21 cellular contexts compared by ENCODE assay signal in the genomic region with DNA sequence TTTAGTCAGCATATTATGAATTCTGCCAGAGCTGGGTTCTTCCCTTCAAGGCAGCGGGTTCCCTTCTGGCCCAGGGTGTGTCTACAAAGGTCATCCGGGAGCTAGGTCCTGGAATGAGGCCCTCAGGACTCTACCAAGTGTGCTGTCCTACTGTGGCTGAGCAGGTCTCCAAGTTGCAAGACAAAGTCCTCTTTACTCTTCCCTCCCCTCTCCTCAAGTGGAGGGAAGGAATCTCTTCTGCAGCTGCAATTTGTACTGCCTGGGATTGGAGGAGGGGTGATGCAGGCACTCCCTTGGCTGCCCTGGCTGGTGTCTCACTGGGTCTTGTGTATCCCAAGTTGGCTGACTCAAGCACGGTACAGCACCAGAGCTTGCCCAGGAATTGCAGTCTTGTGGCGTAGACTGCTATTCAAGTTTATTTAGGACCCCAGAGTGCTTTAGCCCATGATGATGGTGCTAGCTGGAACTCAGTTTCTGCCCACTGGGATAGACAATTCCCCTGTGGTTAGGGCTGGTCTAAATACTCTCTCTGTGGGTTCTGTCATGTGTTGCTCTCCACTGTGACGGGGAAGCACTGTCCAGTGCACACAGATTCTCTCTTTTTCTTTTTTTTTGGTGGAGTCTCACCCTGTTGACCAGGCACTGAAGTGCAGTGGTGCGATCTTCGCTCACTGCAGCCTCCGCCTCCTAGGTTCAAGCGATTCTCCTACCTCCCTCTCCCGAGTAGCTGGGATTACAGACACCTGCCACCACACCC. TPM values are rescaled to one million over a fixed set of nuclear protein-coding genes. Genes with fewer than 3 reads are reported as not detected.
DNase-seq lines count a peak whose midpoint lies in the region; ATAC-seq, FAIRE-seq and TF ChIP-seq lines count a peak whose summit lies in the region.
"Had no signal": no experiment of that assay in that cellular context is flagged by ENCODE, and none has a peak within 500 bp of the region (broad histone marks: within the 10 kb centered on the region; RNA-seq: fewer than 3 reads in every experiment).

No MANE protein-coding gene starts in this region.

- no peak overlapping the region for H3K4me2 ChIP-seq in keratinocyte (ENCODE audit: control insufficient read depth, extremely low read depth, insufficient read depth, low read depth, low read length)
- H3K4me2 ChIP-seq in hepatocyte, result no peak overlapping the region

- H3K79me2 ChIP-seq in keratinocyte (ENCODE audit: control insufficient read depth, insufficient read depth, low read length) (no peaks in the 10 kb centered on the region), hepatocyte (no peaks in the 10 kb centered on the region)

- H3K9ac ChIP-seq in keratinocyte (ENCODE audit: control insufficient read depth, extremely low read depth, insufficient read depth, low read length), result no peak overlapping the region

- no peaks in the 10 kb centered on the region for H3K9me3 ChIP-seq in keratinocyte (ENCODE audit: control insufficient read depth, low read depth, low read length)
- H3K9me3 ChIP-seq in hepatocyte (ENCODE audit: low read depth), result no peaks in the 10 kb centered on the region
- H3K9me3 ChIP-seq: sigmoid colon, stomach, tibial artery had no signal

- no peaks in the 10 kb centered on the region for H3K9me1 ChIP-seq in keratinocyte (ENCODE audit: control insufficient read depth, extremely low read depth, insufficient read depth, low read length)

- no peaks in the 10 kb centered on the region for H3K36me3 ChIP-seq in keratinocyte (ENCODE audit: control insufficient read depth in 2 of 2, extremely low read depth in 1 of 2, insufficient read depth in 2 of 2, low read length in 2 of 2)
- no peaks in the 10 kb centered on the region for H3K36me3 ChIP-seq in hepatocyte (replicated peaks; ENCODE audit: insufficient read depth, low read depth)
- H3K36me3 ChIP-seq: sigmoid colon had no signal

- H3K27ac ChIP-seq in keratinocyte (ENCODE audit: control insufficient read depth, insufficient read depth, low read length), result peak overlapping the region; percentile 5
- no peak overlapping the region for H3K27ac ChIP-seq in hepatocyte
- H3K27ac ChIP-seq: coronary artery, sigmoid colon, SK-N-MC, stomach, tibial artery had no signal

- TF ChIP-seq CTCF in keratinocyte (optimal IDR thresholded peaks at IDR 0.05 in 1 of 3, IDR thresholded peaks at IDR 0.05 in 1 of 3, conservative IDR thresholded peaks at IDR 0.05 in 1 of 3; ENCODE audit: extremely low read depth in 1 of 3, insufficient read depth in 2 of 3, low read length in 3 of 3), result no peak
- TF ChIP-seq CTCF in hepatocyte (IDR thresholded peaks at IDR 0.05; ENCODE audit: poor library complexity), result no peak

- dilution Hi-C loops in keratinocyte (cut with MboI; ENCODE audit: extremely low pct_ligation_motif_present, low sequenced_read_pairs), result no loop called here

- H3K4me1 ChIP-seq in keratinocyte (ENCODE audit: control insufficient read depth, extremely low read depth, insufficient read depth, low read length) (peaks cover 7% of the 10 kb centered on the region), hepatocyte (ENCODE audit: insufficient read depth) (no peaks in the 10 kb centered on the region)
- H3K4me1 ChIP-seq: sigmoid colon, stomach, tibial artery had no signal

- H4K20me1 ChIP-seq in keratinocyte (ENCODE audit: control insufficient read depth, extremely low read depth, insufficient read depth, low read length), result no peaks in the 10 kb centered on the region
- H4K20me1 ChIP-seq in hepatocyte (ENCODE audit: insufficient read depth, poor library complexity, severe bottlenecking), result no peaks in the 10 kb centered on the region

- DNase-seq in GM12891 (ENCODE audit: insufficient read length, low spot score) (no peak), keratinocyte (ENCODE audit: low read depth, low spot score) (no peak), NOMO-1 treated with dmso at 0.1 percent for 144 hours (lab: John Stamatoyannopoulos, UW; ENCODE audit: unreplicated experiment) (no peak), C1 segment of cervical spinal cord (lab: John Stamatoyannopoulos, UW) (no peak), hepatocyte (ENCODE audit: low spot score) (no peak), H4 (ENCODE audit: low spot score) (no peak)
- DNase-seq: activated CD4-positive, alpha-beta T cell treated with anti-CD3 and anti-CD28 coated beads, Interleukin-2, amount 10 ng/mL, durations not matched to agents 7 days and 5 days; endodermal cell; kidney glomerular epithelial cell; MM.1S; NCI-H1417; NCI-H446; NCI-H82; sigmoid colon; stomach; tibial artery had no signal

- H2AFZ ChIP-seq in keratinocyte (ENCODE audit: control insufficient read depth, low read length), result no peak overlapping the region
- H2AFZ ChIP-seq in hepatocyte, result no peak overlapping the region

- TF ChIP-seq POLR2A in GM12891 (IDR thresholded peaks at IDR 0.05; ENCODE audit: low read depth, low read length), result peak; percentile 28; the same call in 1 of the 2 replicates

- 94% methylated on average over 10 of the region's 10 CpGs for WGBS in hepatocyte (ENCODE audit: low lambda C conversion rate, missing lambda C conversion rate)

- H3K4me3 ChIP-seq in keratinocyte (ENCODE audit: control insufficient read depth in 2 of 3, extremely low read depth in 1 of 3, insufficient read depth in 2 of 3, low read depth in 1 of 3, low read length in 3 of 3) (no peak overlapping the region), hepatocyte (no peak overlapping the region)
- H3K4me3 ChIP-seq: coronary artery, sigmoid colon, SK-N-MC, stomach, tibial artery had no signal

- H3K27me3 ChIP-seq in keratinocyte (ENCODE audit: control insufficient read depth, extremely low read depth, insufficient read depth, low read length), result no peaks in the 10 kb centered on the region
- no peaks in the 10 kb centered on the region for H3K27me3 ChIP-seq in hepatocyte
- H3K27me3 ChIP-seq: sigmoid colon, stomach, tibial artery had no signal

- ATAC-seq in GM19463 (IDR thresholded peaks at IDR 0.05; ENCODE audit: unreplicated experiment) (peak; percentile 61), HG03095 (IDR thresholded peaks at IDR 0.05; ENCODE audit: unreplicated experiment) (peak; percentile 60)

- H3K9me2 ChIP-seq in hepatocyte (replicated peaks; ENCODE audit: insufficient read depth), result no peaks in the 10 kb centered on the region

- FAIRE-seq in GM12891 (lab: Jason Lieb, UNC), result peak; percentile 13
- no peak for FAIRE-seq in keratinocyte (lab: Jason Lieb, UNC)
- FAIRE-seq: D721Med had no signal

TF ChIP-seq in GM12891, 5 proteins besides CTCF, POLR2A, EP300 and RAD21:
- TF ChIP-seq SPI1 (IDR thresholded peaks at IDR 0.05; ENCODE audit: low read depth, low read length) (no peak), POLR2AphosphoS5 (IDR thresholded peaks at IDR 0.05; ENCODE audit: low read depth, low read length) (peak; percentile 60; the same call in 1 of the 2 replicates), TAF1 (IDR thresholded peaks at IDR 0.05; ENCODE audit: low read depth, low read length) (no peak), PAX5 (IDR thresholded peaks at IDR 0.05; ENCODE audit: insufficient read depth, low read length, severe bottlenecking) (no peak), POU2F2 (IDR thresholded peaks at IDR 0.05; ENCODE audit: low read depth, low read length) (no peak)
TF ChIP-seq in GM12891: peak in this region for 1.

RNA-seq across cellular contexts. Expression of gene RFC3, which starts 28.5 kb away (rescaled TPM):
- polyA plus RNA-seq in GM12891 (2012; ENCODE audit: low read depth, missing spikeins), result 29.8 TPM
- polyA plus RNA-seq in keratinocyte, result 6.0 to 20.8 TPM (median 18.3 TPM) in 3 replicates
- 0.96 TPM for polyA plus RNA-seq in keratinocyte (2011; ENCODE audit: low read depth)
- polyA plus RNA-seq in keratinocyte (2011; cell fraction: cytosol; rRNA removed), result 5.9 and 11.1 TPM in 2 replicates
- 8.8 and 12.0 TPM in 2 replicates for polyA plus RNA-seq in keratinocyte (2011; cell fraction: nucleus; rRNA removed)
- polyA plus RNA-seq in keratinocyte (2012; ENCODE audit: low replicate concordance), result 2.5 and 12.3 TPM in 2 replicates
- polyA minus RNA-seq in keratinocyte, result 1.9 to 14.6 TPM (median 4.6 TPM) in 3 replicates
- 16.3 TPM for polyA minus RNA-seq in keratinocyte (2011; cell fraction: cytosol; rRNA and poly(A)+ RNA removed)
- polyA minus RNA-seq in keratinocyte (2011; cell fraction: nucleus; rRNA and poly(A)+ RNA removed), result 7.8 and 12.9 TPM in 2 replicates
- 10.9 and 14.2 TPM in 2 replicates for total RNA-seq in hepatocyte
- polyA plus RNA-seq in hepatocyte, result 6.8 and 7.2 TPM in 2 replicates
- total RNA-seq in H4 (2014; rRNA removed; shearing (Covaris generic)), result 38.2 and 41.5 TPM in 2 replicates
